2 cellular contexts compared by ENCODE assay signal in genomic region chr10:125868372-125868975, GRCh38.
TF ChIP-seq lines count a peak whose summit lies in the region.

No MANE protein-coding gene starts in this region.

TF ChIP-seq in GM23338, 12 proteins besides CTCF, POLR2A, EP300 and RAD21:
- TF ChIP-seq ETS1 (IDR thresholded peaks at IDR 0.05), result no peak

TF ChIP-seq in GM12878, 131 proteins besides CTCF, POLR2A, EP300 and RAD21:
- TF ChIP-seq BCLAF1 (IDR thresholded peaks at IDR 0.05) (no peak), SMC3 (IDR thresholded peaks at IDR 0.05; ENCODE audit: borderline replicate concordance, low read length) (peak; percentile 29; the same call in 1 of the 2 replicates)
